In the genomic region with DNA sequence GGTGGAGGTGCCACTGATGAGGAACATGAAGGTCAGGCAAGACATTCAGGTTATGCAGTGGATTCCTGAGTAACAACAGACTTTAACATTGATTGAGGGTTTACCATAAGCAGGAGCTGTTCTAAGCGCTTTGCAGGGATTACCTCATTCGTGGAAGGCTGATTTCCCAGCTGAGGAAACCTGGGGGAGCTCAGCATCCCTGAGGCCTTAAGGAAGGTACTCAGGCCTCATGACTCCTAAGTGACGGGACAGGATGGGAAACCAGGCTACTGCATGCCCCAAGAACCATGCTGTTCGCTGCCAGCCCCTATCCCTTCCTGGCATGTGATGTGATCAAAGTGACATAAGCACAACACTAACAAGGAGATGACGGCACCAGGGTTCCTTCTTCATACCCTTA, we compare ENCODE assay signal across 17 cellular contexts.
DNase-seq lines count a peak whose midpoint lies in the region; ATAC-seq, FAIRE-seq and TF ChIP-seq lines count a peak whose summit lies in the region.
"Had no signal": no experiment of that assay in that cellular context is flagged by ENCODE, and none has a peak within 500 bp of the region (broad histone marks: within the 10 kb centered on the region; RNA-seq: fewer than 3 reads in every experiment).

No MANE protein-coding gene starts in this region.

- H3K79me1 ChIP-seq in neuronal stem cell (ENCODE audit: low read depth, low read length): no peaks in the 10 kb centered on the region

- H2BK120ac ChIP-seq in neuronal stem cell (ENCODE audit: low read depth, low read length): no peak overlapping the region

- no peak for ATAC-seq in HG03432 (IDR thresholded peaks at IDR 0.05; ENCODE audit: unreplicated experiment)

- H3K27me3 ChIP-seq in neuronal stem cell (ENCODE audit: control insufficient read depth in 3 of 3, insufficient read depth in 3 of 3, low read depth in 1 of 3, low read length in 3 of 3) (no peaks in the 10 kb centered on the region), stomach (no peaks in the 10 kb centered on the region), vagina (no peaks in the 10 kb centered on the region)
- H3K27me3 ChIP-seq: BLaER1 had no signal

- no peak for TF ChIP-seq EP300 in stomach (IDR thresholded peaks at IDR 0.05)

- no peak overlapping the region for H3K23ac ChIP-seq in neuronal stem cell (ENCODE audit: low read depth, low read length, poor library complexity)

- intact Hi-C loops in stomach (cut with DNase I; ENCODE audit: low total_unique reads): no loop called here
- intact Hi-C loops in vagina (cut with DNase I): no loop called here

- H4K91ac ChIP-seq in neuronal stem cell (ENCODE audit: low read depth, low read length, poor library complexity): no peak overlapping the region

- no peak overlapping the region for H2BK5ac ChIP-seq in neuronal stem cell (ENCODE audit: low read length)

- H3K4me1 ChIP-seq in neuronal stem cell (ENCODE audit: control insufficient read depth in 2 of 2, insufficient read depth in 1 of 2, low read depth in 1 of 2, low read length in 2 of 2): no peaks in the 10 kb centered on the region
- H3K4me1 ChIP-seq in stomach: peaks cover 10 to 37% (median 27%) of the 10 kb centered on the region in 4 donors
- H3K4me1 ChIP-seq in vagina: no peaks in the 10 kb centered on the region
- H3K4me1 ChIP-seq: HAP-1 had no signal

- H2BK15ac ChIP-seq in neuronal stem cell (ENCODE audit: low read length): no peak overlapping the region

- H3K4me3 ChIP-seq in neuronal stem cell (ENCODE audit: low read length in 2 of 2) (no peak overlapping the region), stomach (no peak overlapping the region), vagina (no peak overlapping the region)
- H3K4me3 ChIP-seq: BLaER1, HAP-1 had no signal

- WGBS in neuronal stem cell (ENCODE audit: extremely low coverage in 2 of 2, insufficient read length in 2 of 2, insufficient replicate concordance in 1 of 2), 2 donors: no CpG with 5 or more reads among the region's 5 CpGs
- WGBS in stomach, 5 donors: 65 to 87% (median 68%) methylated on average over 4 to 5 of the region's 5 CpGs

- no peak overlapping the region for H3K4me2 ChIP-seq in neuronal stem cell (ENCODE audit: insufficient read depth, low read length, poor library complexity, severe bottlenecking)
- H3K4me2 ChIP-seq: BLaER1 had no signal

- TF ChIP-seq POLR2A in stomach (IDR thresholded peaks at IDR 0.05) (no peak), vagina (IDR thresholded peaks at IDR 0.05) (no peak)

- DNase-seq in D721Med (ENCODE audit: insufficient read length, low spot score): peak; percentile 37
- peak; percentile 32 for DNase-seq in NCI-H82 treated with DMSO at 0.1 percent for 48 hours (lab: John Stamatoyannopoulos, UW; ENCODE audit: unreplicated experiment)
- DNase-seq in neuronal stem cell (ENCODE audit: low spot score): no peak
- DNase-seq in stomach: no peak
- DNase-seq in HT-29 (ENCODE audit: low spot score): no peak
- DNase-seq in vagina (ENCODE audit: extremely low spot score in 2 of 2): no peak
- DNase-seq: 8988T; CD4-positive, alpha-beta memory T cell; IMR-90 had no signal

- peak; percentile 84 for FAIRE-seq in D721Med (lab: Jason Lieb, UNC)
- FAIRE-seq: G401.6, GM12891, GM19239, HTR-8/SVneo had no signal

- no peak overlapping the region for H3K18ac ChIP-seq in neuronal stem cell (ENCODE audit: low read length)

- no peak overlapping the region for H2AK5ac ChIP-seq in neuronal stem cell (ENCODE audit: low read depth, low read length)

- no peak overlapping the region for H3K27ac ChIP-seq in neuronal stem cell (replicated peaks; ENCODE audit: low read length)
- peak overlapping the region in 3 of 5 donors; percentile 10 to 66 (median 66) for H3K27ac ChIP-seq in stomach
- no peak overlapping the region for H3K27ac ChIP-seq in vagina
- H3K27ac ChIP-seq: BLaER1, HL-60 had no signal

- H3K36me3 ChIP-seq in neuronal stem cell (replicated peaks in 1 of 2; ENCODE audit: control insufficient read depth in 2 of 2, insufficient read depth in 2 of 2, low read length in 2 of 2) (no peaks in the 10 kb centered on the region), stomach (no peaks in the 10 kb centered on the region), vagina (no peaks in the 10 kb centered on the region)
- H3K36me3 ChIP-seq: BLaER1, HAP-1 had no signal

- H3K4ac ChIP-seq in neuronal stem cell (ENCODE audit: low read length): no peak overlapping the region

- H2BK12ac ChIP-seq in neuronal stem cell (ENCODE audit: low read length): no peak overlapping the region

- TF ChIP-seq CTCF in D721Med (IDR thresholded peaks at IDR 0.05; ENCODE audit: insufficient read depth, missing control alignments) (no peak), stomach (IDR thresholded peaks at IDR 0.05) (no peak), vagina (IDR thresholded peaks at IDR 0.05) (no peak)

- H3K9me3 ChIP-seq in neuronal stem cell (replicated peaks in 1 of 2; ENCODE audit: control insufficient read depth in 2 of 2, insufficient read depth in 1 of 2, low read depth in 1 of 2, low read length in 2 of 2) (no peaks in the 10 kb centered on the region), stomach (no peaks in the 10 kb centered on the region), vagina (no peaks in the 10 kb centered on the region)
- H3K9me3 ChIP-seq: BLaER1, HAP-1 had no signal

- no peak overlapping the region for H3K9ac ChIP-seq in neuronal stem cell (ENCODE audit: low read depth, low read length, poor library complexity)
- H3K9ac ChIP-seq: BLaER1 had no signal

- no peak overlapping the region for H2AFZ ChIP-seq in neuronal stem cell (ENCODE audit: low read length)

- peak overlapping the region; percentile 55 for H4K8ac ChIP-seq in neuronal stem cell (ENCODE audit: low read depth, low read length)

- no peak overlapping the region for H3K14ac ChIP-seq in neuronal stem cell (ENCODE audit: low read length)

Comparison
In these comparisons a context has a peak if more than half of its experiments do, and no peak if none do; other contexts are left out.
1. DNase-seq: peak in D721Med (single experiment) and NCI-H82 treated with DMSO at 0.1 percent for 48 hours (single experiment); none in neuronal stem cell (single experiment), stomach (single experiment), HT-29 (single experiment) and vagina (0 of 2).
2. H3K27ac ChIP-seq: peak in stomach (3 of 5); none in neuronal stem cell (single experiment) and vagina (single experiment).